Comparison of ENCODE assay signal across 30 cellular contexts in genomic region chr7:30199271-30199670, GRCh38.
"Had no signal": no experiment of that assay in that cellular context is flagged by ENCODE, and none has a peak within 500 bp of the region (broad histone marks: within the 10 kb centered on the region; RNA-seq: fewer than 3 reads in every experiment).

No MANE protein-coding gene starts in this region.

- H3K4me2 ChIP-seq: smooth muscle cell had no signal

- DNase-seq: naive thymus-derived CD8-positive, alpha-beta T cell; nephron progenitor cell; occipital lobe; ovary; posterior cingulate gyrus; psoas muscle; right cardiac atrium; right lobe of liver; sigmoid colon; spleen; stimulated activated CD4-positive, alpha-beta T cell treated with anti-CD3 and anti-CD28 coated beads, Interleukin-12 subunit alpha, Interleukin-12 subunit beta, amount 100 ng/mL, for 4 hours; stimulated activated CD4-positive, alpha-beta T cell treated with anti-CD3 and anti-CD28 coated beads, Interleukin-1b, Interleukin-23, amount 100 ng/mL, for 48 hours; stimulated activated CD4-positive, alpha-beta T cell treated with anti-CD3 and anti-CD28 coated beads, Interleukin-4, amount 100 ng/mL, for 1 hour; stimulated activated CD4-positive, alpha-beta T cell treated with anti-CD3 and anti-CD28 coated beads, Interleukin-4, amount 100 ng/mL, for 4 hours; stimulated activated CD8-positive, alpha-beta memory T cell treated with anti-CD3 and anti-CD28 coated beads, Interleukin-4, amount 100 ng/mL, for 48 hours; stimulated activated naive CD4-positive, alpha-beta T cell; stimulated activated naive CD8-positive, alpha-beta T cell treated with anti-CD3 and anti-CD28 coated beads, Interleukin-15, amount 100 ng/mL, for 72 hours; stimulated activated naive CD8-positive, alpha-beta T cell treated with anti-CD3 and anti-CD28 coated beads, Interleukin-15, Interleukin-2, amounts not matched to agents 100 U/mL and 50 U/mL, for 24 hours; substantia nigra; testis; tibial artery; transverse colon; upper lobe of right lung; uterus had no signal

- ATAC-seq: naive thymus-derived CD8-positive, alpha-beta T cell; natural killer cell treated with Interleukin-12 subunit alpha and Interleukin-12 subunit beta and Interleukin-15 and Interleukin-18, amount 100 ng/mL, for 72 hours; psoas muscle; right cardiac atrium; right lobe of liver; stimulated activated memory B cell treated with anti-CD40 and anti-IgM and Interleukin-4, amounts not matched to agents 10 μg/mL and 1 μg/mL and 100 μg/mL, for 72 hours; stimulated activated naive CD8-positive, alpha-beta T cell treated with anti-CD3 and anti-CD28 coated beads, Interleukin-15, amount 100 ng/mL, for 72 hours; stimulated activated naive CD8-positive, alpha-beta T cell treated with anti-CD3 and anti-CD28 coated beads, Interleukin-15, Interleukin-2, amounts not matched to agents 100 U/mL and 50 U/mL, for 24 hours; upper lobe of right lung had no signal

- H3K27me3 ChIP-seq: ovary, right lobe of liver, sigmoid colon, spleen, suprapubic skin, testis, tibial artery, transverse colon, upper lobe of right lung, uterus had no signal

- H3K4me1 ChIP-seq: parathyroid adenoma, psoas muscle, right lobe of liver, sigmoid colon, testis, transverse colon, upper lobe of right lung, uterus had no signal

- H3K9me3 ChIP-seq: psoas muscle, right lobe of liver, suprapubic skin, testis, tibial artery, upper lobe of right lung, uterus had no signal

- H3K79me2 ChIP-seq: parathyroid adenoma had no signal

- H2AFZ ChIP-seq: parathyroid adenoma had no signal

- H3K9ac ChIP-seq: parathyroid adenoma had no signal

- H3K36me3 ChIP-seq: ovary, right lobe of liver, sigmoid colon, spleen, transverse colon, upper lobe of right lung, uterus had no signal

- H3K27ac ChIP-seq: ovary, parathyroid adenoma, psoas muscle, right lobe of liver, sigmoid colon, skin epidermis, spleen, suprapubic skin, testis, tibial artery, transverse colon, upper lobe of right lung, uterus had no signal

- H3K4me3 ChIP-seq: ovary, psoas muscle, right lobe of liver, sigmoid colon, skin epidermis, smooth muscle cell, spleen, suprapubic skin, testis, tibial artery, transverse colon, upper lobe of right lung, uterus had no signal
